1 cellular context compared by ENCODE assay signal in the genomic region with DNA sequence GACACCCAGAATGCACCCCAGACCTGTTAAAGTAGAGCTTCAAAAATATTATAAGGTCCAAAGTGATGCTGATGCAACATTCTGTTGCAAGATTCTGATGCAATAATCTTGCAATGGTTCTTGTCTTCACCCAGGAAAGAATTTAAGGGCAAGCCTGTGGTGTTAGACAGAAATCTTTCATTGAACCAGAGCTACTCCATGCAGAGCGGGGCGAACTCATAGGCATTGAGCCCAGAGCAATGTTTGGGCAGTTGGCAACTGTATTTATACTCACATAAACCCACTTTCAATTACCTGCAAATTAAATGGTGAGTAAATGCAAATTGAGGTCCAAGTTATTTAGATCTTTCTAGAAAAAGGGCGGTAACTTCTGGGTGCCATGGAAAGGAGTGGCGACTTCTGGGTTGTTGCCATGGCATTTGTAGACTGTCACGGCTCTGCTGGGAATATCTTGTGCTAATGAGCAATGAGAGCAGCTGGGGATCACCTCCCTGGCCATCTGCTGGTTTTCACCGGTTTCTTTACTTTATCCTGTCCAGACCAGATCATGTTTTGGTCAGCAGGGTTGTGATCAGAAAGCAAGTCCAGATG.
TF ChIP-seq lines count a peak whose summit lies in the region.

No MANE protein-coding gene starts in this region.

TF ChIP-seq in K562, 482 proteins besides CTCF, POLR2A, EP300 and RAD21 (continued from another document and continues in another):
- TF ChIP-seq THAP7 (CRISPR knock-in tag; IDR thresholded peaks at IDR 0.05) (peak; percentile 97), ZNF77 (CRISPR knock-in tag; IDR thresholded peaks at IDR 0.05) (no peak), EZH2 (IDR thresholded peaks at IDR 0.05; ENCODE audit: borderline replicate concordance, low read depth, low read length) (no peak), SIN3A (IDR thresholded peaks at IDR 0.05; ENCODE audit: borderline replicate concordance in 2 of 2, control insufficient read depth in 1 of 2, low read depth in 2 of 2, low read length in 2 of 2) (no peak), TFE3 (CRISPR knock-in tag; IDR thresholded peaks at IDR 0.05) (peak; percentile 87), EGR1 (conservative IDR thresholded peaks at IDR 0.05) (no peak), NR2C2 (CRISPR knock-in tag; IDR thresholded peaks at IDR 0.05) (no peak), NR2C2 (tag; IDR thresholded peaks at IDR 0.05) (peak; percentile 97), HOXB6 (CRISPR knock-in tag; IDR thresholded peaks at IDR 0.05; ENCODE audit: borderline replicate concordance) (peak; percentile 98), ZNF232 (CRISPR knock-in tag; IDR thresholded peaks at IDR 0.05) (no peak), CTBP1 (IDR thresholded peaks at IDR 0.05; ENCODE audit: borderline replicate concordance) (no peak), TEAD2 (tag; IDR thresholded peaks at IDR 0.05) (peak; percentile 92), SRSF7 (optimal IDR thresholded peaks at IDR 0.05; ENCODE audit: low read depth, low read length) (no peak), TCFL5 (CRISPR knock-in tag; conservative IDR thresholded peaks at IDR 0.05) (peak; percentile 100), PHB (CRISPR knock-in tag; IDR thresholded peaks at IDR 0.05) (peak; percentile 99), FOXK1 (CRISPR knock-in tag; IDR thresholded peaks at IDR 0.05; ENCODE audit: borderline replicate concordance) (no peak), ZNF431 (CRISPR knock-in tag; IDR thresholded peaks at IDR 0.05) (no peak), ZNF79 (CRISPR knock-in tag; IDR thresholded peaks at IDR 0.05; ENCODE audit: low read depth) (peak; percentile 100), MYC (IDR thresholded peaks at IDR 0.05; ENCODE audit: low read depth, low read length) (no peak), MYC (CRISPR knock-in tag; IDR thresholded peaks at IDR 0.05; ENCODE audit: borderline replicate concordance, low read depth) (peak; percentile 100), HES1 (IDR thresholded peaks at IDR 0.05; ENCODE audit: low read depth) (no peak), TAF1 (IDR thresholded peaks at IDR 0.05; ENCODE audit: control insufficient read depth, extremely low read depth, insufficient read depth, low read length, severe bottlenecking) (no peak), PYGO2 (tag; IDR thresholded peaks at IDR 0.05) (peak; percentile 99), XRCC4 (IDR thresholded peaks at IDR 0.05; ENCODE audit: extremely low read depth, insufficient read depth, insufficient read length) (no peak), MLLT1 (IDR thresholded peaks at IDR 0.05) (no peak), ZNF444 (CRISPR knock-in tag; IDR thresholded peaks at IDR 0.05) (peak; percentile 95), SMAD4 (CRISPR knock-in tag; conservative IDR thresholded peaks at IDR 0.05) (peak; percentile 100), ZNF197 (CRISPR knock-in tag; IDR thresholded peaks at IDR 0.05; ENCODE audit: low read depth) (peak; percentile 100), U2AF2 (optimal IDR thresholded peaks at IDR 0.05; ENCODE audit: low read depth, low read length) (no peak), SMARCA4 (IDR thresholded peaks at IDR 0.05) (no peak), ZHX1 (conservative IDR thresholded peaks at IDR 0.05; ENCODE audit: low read length) (no peak), SAFB (IDR thresholded peaks at IDR 0.05; ENCODE audit: borderline replicate concordance, low read depth, low read length) (no peak), ZNF780A (CRISPR knock-in tag; IDR thresholded peaks at IDR 0.05) (peak; percentile 97), ZNF398 (CRISPR knock-in tag; IDR thresholded peaks at IDR 0.05) (peak; percentile 93; the same call in 1 of the 2 replicates), CXXC5 (CRISPR knock-in tag; IDR thresholded peaks at IDR 0.05) (peak; percentile 100), ZKSCAN1 (IDR thresholded peaks at IDR 0.05; ENCODE audit: low read depth, low read length) (no peak), HEY1 (CRISPR knock-in tag; IDR thresholded peaks at IDR 0.05; ENCODE audit: borderline replicate concordance) (peak; percentile 99), PPARD (CRISPR knock-in tag; IDR thresholded peaks at IDR 0.05) (peak; percentile 98), NUFIP1 (IDR thresholded peaks at IDR 0.05; ENCODE audit: partially characterized antibody) (no peak), TEAD1 (CRISPR knock-in tag; IDR thresholded peaks at IDR 0.05) (peak in 1 of 2 experiments; percentile 100; a peak in 2 of 4 replicates), ETV6 (IDR thresholded peaks at IDR 0.05; ENCODE audit: borderline replicate concordance in 1 of 2, low read depth in 2 of 2, low read length in 1 of 2) (no peak), ETV6 (CRISPR knock-in tag; IDR thresholded peaks at IDR 0.05; ENCODE audit: borderline replicate concordance) (no peak), ILF3 (IDR thresholded peaks at IDR 0.05; ENCODE audit: borderline replicate concordance) (no peak), ZBTB26 (CRISPR knock-in tag; IDR thresholded peaks at IDR 0.05) (peak; percentile 99), SLC30A9 (CRISPR knock-in tag; IDR thresholded peaks at IDR 0.05) (peak; percentile 98), FOXK2 (conservative IDR thresholded peaks at IDR 0.05 in 1 of 2, IDR thresholded peaks at IDR 0.05 in 1 of 2; ENCODE audit: low read depth in 2 of 2) (no peak)
- TF ChIP-seq, protein P1, sequence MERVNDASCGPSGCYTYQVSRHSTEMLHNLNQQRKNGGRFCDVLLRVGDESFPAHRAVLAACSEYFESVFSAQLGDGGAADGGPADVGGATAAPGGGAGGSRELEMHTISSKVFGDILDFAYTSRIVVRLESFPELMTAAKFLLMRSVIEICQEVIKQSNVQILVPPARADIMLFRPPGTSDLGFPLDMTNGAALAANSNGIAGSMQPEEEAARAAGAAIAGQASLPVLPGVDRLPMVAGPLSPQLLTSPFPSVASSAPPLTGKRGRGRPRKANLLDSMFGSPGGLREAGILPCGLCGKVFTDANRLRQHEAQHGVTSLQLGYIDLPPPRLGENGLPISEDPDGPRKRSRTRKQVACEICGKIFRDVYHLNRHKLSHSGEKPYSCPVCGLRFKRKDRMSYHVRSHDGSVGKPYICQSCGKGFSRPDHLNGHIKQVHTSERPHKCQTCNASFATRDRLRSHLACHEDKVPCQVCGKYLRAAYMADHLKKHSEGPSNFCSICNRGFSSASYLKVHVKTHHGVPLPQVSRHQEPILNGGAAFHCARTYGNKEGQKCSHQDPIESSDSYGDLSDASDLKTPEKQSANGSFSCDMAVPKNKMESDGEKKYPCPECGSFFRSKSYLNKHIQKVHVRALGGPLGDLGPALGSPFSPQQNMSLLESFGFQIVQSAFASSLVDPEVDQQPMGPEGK (CRISPR knock-in tag; IDR thresholded peaks at IDR 0.05; ENCODE audit: borderline replicate concordance), result peak; percentile 100
- TF ChIP-seq, protein P2, sequence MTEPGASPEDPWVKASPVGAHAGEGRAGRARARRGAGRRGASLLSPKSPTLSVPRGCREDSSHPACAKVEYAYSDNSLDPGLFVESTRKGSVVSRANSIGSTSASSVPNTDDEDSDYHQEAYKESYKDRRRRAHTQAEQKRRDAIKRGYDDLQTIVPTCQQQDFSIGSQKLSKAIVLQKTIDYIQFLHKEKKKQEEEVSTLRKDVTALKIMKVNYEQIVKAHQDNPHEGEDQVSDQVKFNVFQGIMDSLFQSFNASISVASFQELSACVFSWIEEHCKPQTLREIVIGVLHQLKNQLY (CRISPR knock-in tag; conservative IDR thresholded peaks at IDR 0.05), result 0 out of 4 replicates have a peak, but pooled peaks of 1 of the 2 experiments have one; percentile 80
- TF ChIP-seq, protein P3, sequence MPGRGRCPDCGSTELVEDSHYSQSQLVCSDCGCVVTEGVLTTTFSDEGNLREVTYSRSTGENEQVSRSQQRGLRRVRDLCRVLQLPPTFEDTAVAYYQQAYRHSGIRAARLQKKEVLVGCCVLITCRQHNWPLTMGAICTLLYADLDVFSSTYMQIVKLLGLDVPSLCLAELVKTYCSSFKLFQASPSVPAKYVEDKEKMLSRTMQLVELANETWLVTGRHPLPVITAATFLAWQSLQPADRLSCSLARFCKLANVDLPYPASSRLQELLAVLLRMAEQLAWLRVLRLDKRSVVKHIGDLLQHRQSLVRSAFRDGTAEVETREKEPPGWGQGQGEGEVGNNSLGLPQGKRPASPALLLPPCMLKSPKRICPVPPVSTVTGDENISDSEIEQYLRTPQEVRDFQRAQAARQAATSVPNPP (IDR thresholded peaks at IDR 0.05; ENCODE audit: borderline replicate concordance, insufficient read depth, insufficient read length), result no peak
